Comparison of ENCODE assay signal across 22 cellular contexts in the genomic region with DNA sequence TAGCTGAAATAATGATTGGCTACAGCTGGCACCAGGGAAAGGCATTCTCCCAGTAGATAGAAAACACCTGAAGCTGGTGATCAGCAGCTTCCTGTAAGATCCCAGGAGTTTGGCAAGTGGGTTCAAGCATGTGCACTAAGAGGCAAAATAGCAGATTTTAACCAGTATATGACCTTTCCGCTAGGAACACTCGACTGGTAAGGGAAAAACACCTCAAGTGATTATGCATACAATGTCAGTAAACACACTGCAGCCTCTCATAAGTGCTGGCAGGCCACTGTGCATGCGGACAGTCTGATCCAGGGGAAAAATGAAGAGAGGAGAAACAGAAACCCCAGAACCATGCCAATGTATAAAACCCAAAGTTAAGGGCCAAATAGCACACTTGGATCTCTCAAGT. TPM values are rescaled to one million over a fixed set of nuclear protein-coding genes. Genes with fewer than 3 reads are reported as not detected.
DNase-seq lines count a peak whose midpoint lies in the region; ATAC-seq, FAIRE-seq and TF ChIP-seq lines count a peak whose summit lies in the region.
"Had no signal": no experiment of that assay in that cellular context is flagged by ENCODE, and none has a peak within 500 bp of the region (broad histone marks: within the 10 kb centered on the region; RNA-seq: fewer than 3 reads in every experiment).

No MANE protein-coding gene starts in this region.

- BruUV-seq in HepG2 (replicated peaks; lab: Mats Ljungman, UMichigan): no TSS peak

- FAIRE-seq in HepG2 (lab: Jason Lieb, UNC): no peak
- FAIRE-seq: GM12891, HTR-8/SVneo had no signal

- WGBS in HepG2 (ENCODE audit: low lambda C conversion rate): 64% methylated on average over 3 of the region's 3 CpGs
- 100% methylated on average over 2 of the region's 3 CpGs for WGBS in right lobe of liver (ENCODE audit: insufficient coverage, low coverage, low lambda C conversion rate, missing lambda C conversion rate)
- no CpG with 5 or more reads among the region's 3 CpGs for WGBS in neuronal stem cell (ENCODE audit: extremely low coverage in 2 of 2, insufficient read length in 2 of 2, insufficient replicate concordance in 1 of 2), 2 donors

- H2BK120ac ChIP-seq in neuronal stem cell (ENCODE audit: low read depth, low read length): no peak overlapping the region

- in situ Hi-C loops in HepG2 (cut with HindIII; ENCODE audit: extremely low pct_ligation_motif_present, low pct_unique_long_range_greater_than_20kb): no loop called here

- H3K27me3 Mint-ChIP-seq in T-helper 17 cell: no peaks in the 10 kb centered on the region

- TF ChIP-seq CTCF in HepG2 (CRISPR knock-in tag; IDR thresholded peaks at IDR 0.05): no peak
- TF ChIP-seq CTCF in right lobe of liver (IDR thresholded peaks at IDR 0.05): no peak

- H3K79me2 ChIP-seq in HepG2 (ENCODE audit: insufficient read depth, low read length): no peaks in the 10 kb centered on the region

- H2AFZ ChIP-seq in HepG2 (ENCODE audit: low read length) (no peak overlapping the region), neuronal stem cell (ENCODE audit: low read length) (no peak overlapping the region)

- H3K9ac ChIP-seq in HepG2 (ENCODE audit: insufficient read depth, low read depth, low read length): no peak overlapping the region
- no peak overlapping the region for H3K9ac ChIP-seq in neuronal stem cell (ENCODE audit: low read depth, low read length, poor library complexity)
- H3K9ac ChIP-seq: BLaER1 had no signal

- H3K27me3 ChIP-seq in HepG2 (ENCODE audit: control insufficient read depth in 1 of 2, insufficient read depth in 2 of 2, low read length in 2 of 2): no peaks in the 10 kb centered on the region; a peak in 2 of 5 replicates
- no peaks in the 10 kb centered on the region for H3K27me3 ChIP-seq in right lobe of liver
- H3K27me3 ChIP-seq in neuronal stem cell (ENCODE audit: control insufficient read depth in 3 of 3, insufficient read depth in 3 of 3, low read depth in 1 of 3, low read length in 3 of 3): no peaks in the 10 kb centered on the region
- H3K27me3 ChIP-seq: BLaER1 had no signal

- intact Hi-C loops in HepG2 (cut with micrococcal nuclease; ENCODE audit: unreplicated experiment): no loop called here
- intact Hi-C loops in right lobe of liver (cut with DNase I): no loop called here

- POLR2A ChIA-PET in HepG2 (lab: Yijun Ruan, JAX): no interaction called here

- H3K4me3 Mint-ChIP-seq in T-helper 17 cell: no peak overlapping the region
- H3K4me3 Mint-ChIP-seq: CD14-positive monocyte; CD4-positive, alpha-beta memory T cell; HFFc6; IgD-negative memory B cell had no signal

- H4K8ac ChIP-seq in neuronal stem cell (ENCODE audit: low read depth, low read length): no peak overlapping the region

- peaks cover 22% of the 10 kb centered on the region for H3K4me1 ChIP-seq in HepG2 (ENCODE audit: insufficient read depth, low read length)
- H3K4me1 ChIP-seq in right lobe of liver: peaks cover 0 to 4% (median 0%) of the 10 kb centered on the region in 4 donors
- H3K4me1 ChIP-seq in neuronal stem cell (ENCODE audit: control insufficient read depth in 2 of 2, insufficient read depth in 1 of 2, low read depth in 1 of 2, low read length in 2 of 2): no peaks in the 10 kb centered on the region
- H3K4me1 ChIP-seq: BLaER1 had no signal

- no peak for TF ChIP-seq RAD21 in HepG2 (CRISPR knock-in tag; IDR thresholded peaks at IDR 0.05)

- H3K14ac ChIP-seq in neuronal stem cell (ENCODE audit: low read length): no peak overlapping the region

- CTCF ChIA-PET in HepG2 (lab: Yijun Ruan, JAX; ENCODE audit: low intra/inter-chr PET ratio, low total read pairs): no interaction called here

- TF ChIP-seq EP300 in HepG2 (IDR thresholded peaks at IDR 0.05; ENCODE audit: low read depth in 2 of 2, low read length in 2 of 2) (no peak), HepG2 (CRISPR knock-in tag; IDR thresholded peaks at IDR 0.05; ENCODE audit: borderline replicate concordance) (no peak)

- H3K36me3 ChIP-seq in HepG2 (replicated peaks in 1 of 2; ENCODE audit: control insufficient read depth in 1 of 2, insufficient read depth in 2 of 2, low read length in 2 of 2) (no peaks in the 10 kb centered on the region), right lobe of liver (no peaks in the 10 kb centered on the region), neuronal stem cell (replicated peaks in 1 of 2; ENCODE audit: control insufficient read depth in 2 of 2, insufficient read depth in 2 of 2, low read length in 2 of 2) (no peaks in the 10 kb centered on the region)
- H3K36me3 ChIP-seq: BLaER1 had no signal

- peaks cover 2% of the 10 kb centered on the region for H3K79me1 ChIP-seq in neuronal stem cell (ENCODE audit: low read depth, low read length)

- H3K4me2 ChIP-seq in HepG2 (ENCODE audit: low read depth, low read length) (no peak overlapping the region), neuronal stem cell (ENCODE audit: insufficient read depth, low read length, poor library complexity, severe bottlenecking) (no peak overlapping the region)
- H3K4me2 ChIP-seq: BLaER1 had no signal

- H3K36me3 Mint-ChIP-seq in T-helper 17 cell (ENCODE audit: low read depth): peaks cover 2% of the 10 kb centered on the region
- H3K36me3 Mint-ChIP-seq: CD14-positive monocyte; CD4-positive, alpha-beta memory T cell; IgD-negative memory B cell had no signal

- H3K4me1 Mint-ChIP-seq in T-helper 17 cell: peaks cover 10% of the 10 kb centered on the region
- H3K4me1 Mint-ChIP-seq: IgD-negative memory B cell had no signal

- H3K9me3 ChIP-seq in HepG2 (ENCODE audit: low read length) (no peaks in the 10 kb centered on the region), right lobe of liver (no peaks in the 10 kb centered on the region), T-helper 17 cell (ENCODE audit: control insufficient read depth, low read length, poor library complexity, severe bottlenecking) (no peaks in the 10 kb centered on the region), neuronal stem cell (replicated peaks in 1 of 2; ENCODE audit: control insufficient read depth in 2 of 2, insufficient read depth in 1 of 2, low read depth in 1 of 2, low read length in 2 of 2) (peaks cover 0 to 6% of the 10 kb centered on the region in 2 donors)
- H3K9me3 ChIP-seq: BLaER1 had no signal

- H2BK15ac ChIP-seq in neuronal stem cell (ENCODE audit: low read length): no peak overlapping the region

- H3K27ac Mint-ChIP-seq in T-helper 17 cell: peak overlapping the region; percentile 46
- H3K27ac Mint-ChIP-seq: CD14-positive monocyte; CD4-positive, alpha-beta memory T cell; HFFc6; IgD-negative memory B cell had no signal

- no peaks in the 10 kb centered on the region for H4K20me1 ChIP-seq in HepG2 (ENCODE audit: insufficient read depth, low read length)
- H4K20me1 ChIP-seq: BLaER1 had no signal

- H3K27ac ChIP-seq in HepG2 (ENCODE audit: extremely low read length, insufficient read depth, low read length) (no peak overlapping the region), right lobe of liver (no peak overlapping the region), neuronal stem cell (replicated peaks; ENCODE audit: low read length) (no peak overlapping the region)
- H3K27ac ChIP-seq: BLaER1 had no signal

- H3K4me3 ChIP-seq in HepG2 (replicated peaks in 1 of 3; ENCODE audit: insufficient read depth in 1 of 3, low read depth in 2 of 3, low read length in 3 of 3): no peak overlapping the region
- H3K4me3 ChIP-seq in right lobe of liver: no peak overlapping the region
- no peak overlapping the region for H3K4me3 ChIP-seq in neuronal stem cell (ENCODE audit: low read length in 2 of 2)
- H3K4me3 ChIP-seq: BLaER1 had no signal

- no peak overlapping the region for H4K91ac ChIP-seq in neuronal stem cell (ENCODE audit: low read depth, low read length, poor library complexity)

- DNase-seq in HepG2 (ENCODE audit: low spot score) (no peak), right lobe of liver (no peak), T-helper 17 cell (no peak), neuronal stem cell (ENCODE audit: low spot score) (no peak), NOMO-1 treated with dmso at 0.1 percent for 144 hours (lab: John Stamatoyannopoulos, UW; ENCODE audit: unreplicated experiment) (no peak)
- DNase-seq: 8988T; CD4-positive, alpha-beta memory T cell; DMS153; DND-41; EL; GOT3; H7; HFFc6 had no signal

- TF ChIP-seq POLR2A in HepG2 (IDR thresholded peaks at IDR 0.05; ENCODE audit: insufficient read depth in 1 of 2, low read depth in 2 of 2, low read length in 2 of 2) (no peak), right lobe of liver (IDR thresholded peaks at IDR 0.05) (no peak)

- ATAC-seq in HepG2 (no peak), right lobe of liver (no peak), T-helper 17 cell (no peak), GM21515 (IDR thresholded peaks at IDR 0.05; ENCODE audit: unreplicated experiment) (no peak), HG03280 (IDR thresholded peaks at IDR 0.05; ENCODE audit: unreplicated experiment) (no peak)
- ATAC-seq: HCT116 had no signal

- H3K4ac ChIP-seq in neuronal stem cell (ENCODE audit: low read length): no peak overlapping the region

- H3K18ac ChIP-seq in neuronal stem cell (ENCODE audit: low read length): no peak overlapping the region

- H3K23ac ChIP-seq in neuronal stem cell (ENCODE audit: low read depth, low read length, poor library complexity): no peak overlapping the region

- peak overlapping the region; percentile 51 for H2AK5ac ChIP-seq in neuronal stem cell (ENCODE audit: low read depth, low read length)

- no peak overlapping the region for H2BK12ac ChIP-seq in neuronal stem cell (ENCODE audit: low read length)

- no peak overlapping the region for H2BK5ac ChIP-seq in neuronal stem cell (ENCODE audit: low read length)

RNA-seq across cellular contexts. Expression of gene HLF, which starts 49.0 kb away (rescaled TPM):
- total RNA-seq in HepG2 (2016; rRNA removed; fragmentation: Illumina TruSeq; extraction: Trizol): 197 and 202 TPM in 2 replicates
- total RNA-seq in HepG2 (2016; cell fraction: cytosol; rRNA removed; fragmentation: Illumina TruSeq; extraction: Trizol; ENCODE audit: low read depth): 34.5 and 39.5 TPM in 2 replicates
- total RNA-seq in HepG2 (2016; cell fraction: insoluble cytoplasmic fraction; rRNA removed; fragmentation: Illumina TruSeq; extraction: Trizol): 175 and 198 TPM in 2 replicates
- total RNA-seq in HepG2 (2016; cell fraction: membrane; rRNA removed; fragmentation: Illumina TruSeq; extraction: Trizol): 156 and 157 TPM in 2 replicates
- total RNA-seq in HepG2 (2016; cell fraction: nucleus; rRNA removed; fragmentation: Illumina TruSeq; extraction: Trizol): 187 and 216 TPM in 2 replicates
- 346 and 353 TPM in 2 replicates for polyA plus RNA-seq in HepG2 (2011; rRNA removed)
- 266 and 275 TPM in 2 replicates for polyA plus RNA-seq in HepG2 (2011; cell fraction: cytosol; rRNA removed)
- polyA plus RNA-seq in HepG2 (2011; cell fraction: nucleus; rRNA removed): 442 and 465 TPM in 2 replicates
- 217 and 233 TPM in 2 replicates for polyA plus RNA-seq in HepG2 (2012)
- polyA plus RNA-seq in HepG2 (2016; cell fraction: cytosol; fragmentation: Illumina TruSeq; extraction: Trizol; ENCODE audit: low read depth): 21.4 and 26.2 TPM in 2 replicates
- 217 and 237 TPM in 2 replicates for polyA plus RNA-seq in HepG2 (2016; cell fraction: insoluble cytoplasmic fraction; fragmentation: Illumina TruSeq; extraction: Trizol; ENCODE audit: low read depth)
- polyA plus RNA-seq in HepG2 (2016; cell fraction: membrane; fragmentation: Illumina TruSeq; extraction: Trizol; ENCODE audit: low read depth): 106 and 107 TPM in 2 replicates
- polyA plus RNA-seq in HepG2 (2016; cell fraction: nucleus; fragmentation: Illumina TruSeq; extraction: Trizol; ENCODE audit: insufficient read depth, low read depth): 258 and 265 TPM in 2 replicates
- polyA minus RNA-seq in HepG2 (2011; rRNA and poly(A)+ RNA removed; ENCODE audit: low replicate concordance): 1.0 and 1,188 TPM in 2 replicates
- polyA minus RNA-seq in HepG2 (2011; cell fraction: cytosol; rRNA and poly(A)+ RNA removed): 240 and 275 TPM in 2 replicates
- 508 and 622 TPM in 2 replicates for polyA minus RNA-seq in HepG2 (2011; cell fraction: nucleus; rRNA and poly(A)+ RNA removed)
- total RNA-seq in right lobe of liver: 10 to 100 TPM; 16.4 to 96.9 (median 42.6) TPM
- total RNA-seq in T-helper 17 cell: 10 to 100 TPM; 20.2 to 22.5 TPM
- 0.10 TPM for polyA plus RNA-seq in neuronal stem cell (2013, experiment 1 of 2)
- 0.11 TPM for polyA plus RNA-seq in neuronal stem cell (2013, experiment 2 of 2)
- total RNA-seq: HFFc6 had no signal
- polyA plus RNA-seq: AG04450, CD14-positive monocyte, IgD-negative memory B cell had no signal
